ENCODE assay signal across 10 cellular contexts in genomic region chr4:102007959-102008425, GRCh38.
DNase-seq lines count a peak whose midpoint lies in the region; ATAC-seq, FAIRE-seq and TF ChIP-seq lines count a peak whose summit lies in the region.
"Had no signal": no experiment of that assay in that cellular context is flagged by ENCODE, and none has a peak within 500 bp of the region (broad histone marks: within the 10 kb centered on the region; RNA-seq: fewer than 3 reads in every experiment).

No MANE protein-coding gene starts in this region.

- H3K27me3 ChIP-seq in osteoblast (ENCODE audit: insufficient read depth, low read length), result no peaks in the 10 kb centered on the region

- TF ChIP-seq CTCF in osteoblast (IDR thresholded peaks at IDR 0.05; ENCODE audit: extremely low read depth, low read depth, low read length) (no peak), D721Med (IDR thresholded peaks at IDR 0.05; ENCODE audit: insufficient read depth, missing control alignments) (no peak)

- H3K79me2 ChIP-seq in osteoblast (ENCODE audit: insufficient read depth, low read length), result no peaks in the 10 kb centered on the region

- H3K4me1 ChIP-seq in osteoblast (ENCODE audit: insufficient read depth, low read length), result peaks cover 7% of the 10 kb centered on the region

- no peak overlapping the region for H3K4me3 ChIP-seq in osteoblast (ENCODE audit: insufficient read depth, low read length)

- no peaks in the 10 kb centered on the region for H4K20me1 ChIP-seq in osteoblast (ENCODE audit: insufficient read depth, low read length)

- no peaks in the 10 kb centered on the region for H3K9me3 ChIP-seq in osteoblast (ENCODE audit: low read depth, low read length)

- no peaks in the 10 kb centered on the region for H3K36me3 ChIP-seq in osteoblast (ENCODE audit: insufficient read depth, low read length)

- peak overlapping the region; percentile 2 for H3K4me2 ChIP-seq in osteoblast (ENCODE audit: insufficient read depth, low read length)
- H3K4me2 ChIP-seq: KMS-11 had no signal

- no peak overlapping the region for H2AFZ ChIP-seq in osteoblast (ENCODE audit: low read length)

- DNase-seq in activated CD4-positive, CD25-positive, alpha-beta regulatory T cell treated with anti-CD3 and anti-CD28 coated beads, Interleukin-2, amount 50 U/mL, for 72 hours, result no peak
- DNase-seq in osteoblast (ENCODE audit: insufficient read length, low spot score, missing footprints), result no peak
- no peak for DNase-seq in hepatic stellate cell (ENCODE audit: low spot score)
- DNase-seq in D721Med (ENCODE audit: insufficient read length, low spot score), result no peak
- no peak for DNase-seq in OCI-M2 (lab: John Stamatoyannopoulos, UW; ENCODE audit: unreplicated experiment)
- DNase-seq: naive thymus-derived CD4-positive, alpha-beta T cell had no signal

- peak; percentile 67 to 69 for ATAC-seq in activated CD4-positive, CD25-positive, alpha-beta regulatory T cell treated with anti-CD3 and anti-CD28 coated beads, Interleukin-2, amount 50 U/mL, for 24 hours
- peak; percentile 83 for ATAC-seq in GM21786 (IDR thresholded peaks at IDR 0.05; ENCODE audit: unreplicated experiment)
- peak; percentile 89 for ATAC-seq in HG03520 (IDR thresholded peaks at IDR 0.05; ENCODE audit: unreplicated experiment)
- ATAC-seq: naive thymus-derived CD4-positive, alpha-beta T cell had no signal

- H3K27ac ChIP-seq in osteoblast (ENCODE audit: low read depth, low read length), result no peak overlapping the region
- H3K27ac ChIP-seq: KMS-11 had no signal

- FAIRE-seq in D721Med (lab: Jason Lieb, UNC), result no peak
